ENCODE assay signal across 8 cellular contexts in the genomic region with DNA sequence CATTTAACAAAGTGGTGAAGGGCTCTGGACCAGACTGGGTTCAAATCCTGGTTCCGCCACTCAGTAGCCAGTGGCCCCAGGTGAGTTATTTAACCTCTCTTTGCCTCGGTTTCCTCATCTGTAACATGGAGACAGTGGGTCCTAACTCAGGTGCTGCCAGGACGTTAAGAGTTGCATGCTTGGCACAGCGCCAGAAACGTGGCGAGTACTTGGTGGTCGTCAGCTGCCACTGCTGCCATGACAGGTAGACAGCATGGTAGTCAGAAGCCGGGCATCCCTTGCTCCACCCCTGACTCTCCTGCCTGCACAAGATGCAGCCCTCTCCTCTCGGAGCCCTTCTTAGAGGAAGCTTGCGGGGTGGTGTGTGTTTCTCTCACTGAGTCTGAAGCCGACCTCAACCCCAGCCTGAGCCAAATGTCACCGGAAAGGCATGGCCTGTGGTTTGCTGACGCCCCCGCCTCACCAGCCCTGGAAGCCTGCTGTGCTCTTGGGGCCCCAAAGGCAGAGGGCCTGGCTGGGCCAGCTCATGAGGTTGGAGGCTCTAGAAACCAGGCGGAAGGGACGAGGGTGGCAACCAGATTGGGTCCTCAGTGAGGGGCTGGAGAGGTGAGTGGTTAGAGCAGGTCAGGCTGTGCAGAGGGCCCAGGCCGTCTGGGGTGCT.
DNase-seq lines count a peak whose midpoint lies in the region; ATAC-seq lines count a peak whose summit lies in the region.

No MANE protein-coding gene starts in this region.

- DNase-seq in T-cell (peak; percentile 29 to 65 (median 54)), midbrain (lab: John Stamatoyannopoulos, UW) (no peak), putamen (ENCODE audit: low spot score) (no peak), AG08395 (ENCODE audit: low spot score) (no peak)
- DNase-seq in activated naive CD4-positive, alpha-beta T cell treated with anti-CD3 and anti-CD28 coated beads, Interleukin-2, amount 50 U/mL, for 72 hours (ENCODE audit: low spot score in 2 of 2): peak; percentile 69 to 91

- H3K4me1 ChIP-seq in skeletal muscle satellite cell (ENCODE audit: control insufficient read depth, insufficient read depth, low read length): peaks cover 15% of the 10 kb centered on the region

- H3K4me1 Mint-ChIP-seq in T-cell: peaks cover 47 to 68% (median 63%) of the 10 kb centered on the region in 3 donors

- no peak overlapping the region for H3K9ac ChIP-seq in skeletal muscle satellite cell (ENCODE audit: low read depth, low read length)

- H3K4me3 Mint-ChIP-seq in T-cell: peak overlapping the region; percentile 66 to 78 (median 76)

- CTCF ChIA-PET in T-cell (lab: Charles Lee): interaction anchor here in 1 of 2 donors (0.6 kb wide), 1 partner anchor 531 kb away, joined by 3 read pairs; no protein-coding TSS in a partner anchor

- H3K9me3 ChIP-seq in skeletal muscle satellite cell (replicated peaks; ENCODE audit: low read length): no peaks in the 10 kb centered on the region

- peaks cover 22% of the 10 kb centered on the region for H3K27me3 ChIP-seq in skeletal muscle satellite cell (ENCODE audit: control insufficient read depth, insufficient read depth, low read length)

- peak; percentile 40 for ATAC-seq in GM21737 (IDR thresholded peaks at IDR 0.05; ENCODE audit: unreplicated experiment)
- ATAC-seq in T-cell (replicated peaks in 1 of 4): peak; percentile 76 to 81 (median 80)
- peak; percentile 94 to 96 for ATAC-seq in activated naive CD4-positive, alpha-beta T cell treated with anti-CD3 and anti-CD28 coated beads, Interleukin-2, amount 50 U/mL, for 72 hours
- no peak for ATAC-seq in GM19455 (IDR thresholded peaks at IDR 0.05; ENCODE audit: unreplicated experiment)

- H3K4me3 ChIP-seq in skeletal muscle satellite cell (ENCODE audit: low read length): no peak overlapping the region

- peaks cover 0 to 6% (median 0%) of the 10 kb centered on the region in 3 donors for H3K9me3 Mint-ChIP-seq in T-cell
- peaks cover 0 to 3% of the 10 kb centered on the region in 2 donors for H3K9me3 Mint-ChIP-seq in activated naive CD4-positive, alpha-beta T cell treated with anti-CD3 and anti-CD28 coated beads, Interleukin-2, amount 50 U/mL, for 72 hours

- H3K36me3 Mint-ChIP-seq in T-cell: no peaks in the 10 kb centered on the region
- peaks cover 0 to 5% of the 10 kb centered on the region in 2 donors for H3K36me3 Mint-ChIP-seq in activated naive CD4-positive, alpha-beta T cell treated with anti-CD3 and anti-CD28 coated beads, Interleukin-2, amount 50 U/mL, for 72 hours

- H3K36me3 ChIP-seq in skeletal muscle satellite cell (ENCODE audit: insufficient read depth, low read length): no peaks in the 10 kb centered on the region

- H3K4me2 ChIP-seq in skeletal muscle satellite cell (ENCODE audit: low read length): peak overlapping the region; percentile 48

- no peaks in the 10 kb centered on the region for H3K27me3 Mint-ChIP-seq in T-cell

- H3K27ac Mint-ChIP-seq in T-cell: peak overlapping the region; percentile 89 to 90
- H3K27ac Mint-ChIP-seq in activated naive CD4-positive, alpha-beta T cell treated with anti-CD3 and anti-CD28 coated beads, Interleukin-2, amount 50 U/mL, for 72 hours: peak overlapping the region; percentile 22 to 79

- POLR2A ChIA-PET in T-cell (lab: Charles Lee): no interaction called here

Comparison
In these comparisons a context has a peak if more than half of its experiments do, and no peak if none do; other contexts are left out.
1. DNase-seq: peak in T-cell (34 of 34) and activated naive CD4-positive, alpha-beta T cell treated with anti-CD3 and anti-CD28 coated beads, Interleukin-2, amount 50 U/mL, for 72 hours (2 of 2); none in midbrain (single experiment), putamen (single experiment) and AG08395 (single experiment).